In genomic region chr1:197360068-197360467, GRCh38 we compare ENCODE assay signal across 24 cellular contexts.
A peak's percentile ranks its signal among the peaks of the same experiment; 100 is the strongest.
DNase-seq lines count a peak whose midpoint lies in the region; ATAC-seq, FAIRE-seq and TF ChIP-seq lines count a peak whose summit lies in the region.
"Had no signal": no experiment of that assay in that cellular context is flagged by ENCODE, and none has a peak within 500 bp of the region (broad histone marks: within the 10 kb centered on the region; RNA-seq: fewer than 3 reads in every experiment).

No MANE protein-coding gene starts in this region.

- TF ChIP-seq CTCF in K562 (IDR thresholded peaks at IDR 0.05 in 2 of 3, conservative IDR thresholded peaks at IDR 0.05 in 1 of 3; ENCODE audit: insufficient read depth in 2 of 3, low read depth in 1 of 3, low read length in 3 of 3) (no peak), fibroblast of pulmonary artery (IDR thresholded peaks at IDR 0.05; ENCODE audit: low read length, missing control alignments) (no peak), testis (IDR thresholded peaks at IDR 0.05) (no peak), uterus (IDR thresholded peaks at IDR 0.05) (no peak)

- H3K27me3 ChIP-seq in K562 (ENCODE audit: control insufficient read depth in 2 of 2, insufficient read depth in 2 of 2, low read length in 2 of 2), result no peaks in the 10 kb centered on the region
- no peaks in the 10 kb centered on the region for H3K27me3 ChIP-seq in testis
- H3K27me3 ChIP-seq in uterus, result no peaks in the 10 kb centered on the region
- H3K27me3 ChIP-seq: BLaER1 treated with 17β-estradiol and CSF1 and Interleukin-3, amounts not matched to agents 10 nM and 100 nM had no signal

- no peak for FAIRE-seq in K562 (lab: Jason Lieb, UNC)
- FAIRE-seq: G401.6, GM12892 had no signal

- H3K4me3 Mint-ChIP-seq in naive thymus-derived CD8-positive, alpha-beta T cell, result no peak overlapping the region
- H3K4me3 Mint-ChIP-seq: CD4-positive, alpha-beta memory T cell; IgD-negative memory B cell had no signal

- no peaks in the 10 kb centered on the region for H3K79me2 ChIP-seq in K562 (ENCODE audit: control insufficient read depth, insufficient read depth, low read length)

- H3K4me2 ChIP-seq in K562 (ENCODE audit: insufficient read depth, low read length), result no peak overlapping the region
- H3K4me2 ChIP-seq: BLaER1 treated with 17β-estradiol and CSF1 and Interleukin-3, amounts not matched to agents 10 nM and 100 nM had no signal

- no peak overlapping the region for H3K9ac ChIP-seq in K562 (ENCODE audit: insufficient read depth in 1 of 2, low read depth in 2 of 2, low read length in 2 of 2)
- H3K9ac ChIP-seq: BLaER1 treated with 17β-estradiol and CSF1 and Interleukin-3, amounts not matched to agents 10 nM and 100 nM had no signal

- H3K9me1 ChIP-seq in K562 (ENCODE audit: control insufficient read depth, insufficient read depth, low read length), result no peaks in the 10 kb centered on the region

- H3K4me1 ChIP-seq in K562 (replicated peaks in 1 of 2; ENCODE audit: control insufficient read depth in 2 of 2, insufficient read depth in 2 of 2, low read length in 2 of 2) (peaks cover 0 to 7% of the 10 kb centered on the region in 2 experiments; a peak in 1 of 5 replicates), testis (peaks cover 17% of the 10 kb centered on the region), uterus (no peaks in the 10 kb centered on the region)
- H3K4me1 ChIP-seq: BLaER1 treated with 17β-estradiol and CSF1 and Interleukin-3, amounts not matched to agents 10 nM and 100 nM; Caco-2 had no signal

- H3K4me3 ChIP-seq in K562 (no peak overlapping the region), fibroblast of pulmonary artery (replicated peaks; ENCODE audit: low read depth, low read length) (no peak overlapping the region), testis (no peak overlapping the region), uterus (no peak overlapping the region)
- H3K4me3 ChIP-seq: BLaER1 treated with 17β-estradiol and CSF1 and Interleukin-3, amounts not matched to agents 10 nM and 100 nM had no signal

- TF ChIP-seq EP300 in K562 (IDR thresholded peaks at IDR 0.05; ENCODE audit: low read length), result no peak

- in situ Hi-C loops in K562 (cut with MboI), result loop anchor here (25.0 kb wide), 1 partner anchor 623 kb away; no protein-coding TSS in a partner anchor

- H3K27me3 Mint-ChIP-seq in naive thymus-derived CD8-positive, alpha-beta T cell, result peaks cover 0 to 4% (median 0%) of the 10 kb centered on the region in 5 donors
- H3K27me3 Mint-ChIP-seq: CD4-positive, alpha-beta memory T cell had no signal

- H3K36me3 ChIP-seq in K562 (ENCODE audit: control insufficient read depth, insufficient read depth, low read length) (no peaks in the 10 kb centered on the region), testis (ENCODE audit: low read depth, missing control alignments) (no peaks in the 10 kb centered on the region), uterus (no peaks in the 10 kb centered on the region)
- H3K36me3 ChIP-seq: BLaER1 treated with 17β-estradiol and CSF1 and Interleukin-3, amounts not matched to agents 10 nM and 100 nM had no signal

- no peaks in the 10 kb centered on the region for H3K4me1 Mint-ChIP-seq in naive thymus-derived CD8-positive, alpha-beta T cell

- no peaks in the 10 kb centered on the region for H3K36me3 Mint-ChIP-seq in naive thymus-derived CD8-positive, alpha-beta T cell
- H3K36me3 Mint-ChIP-seq: CD4-positive, alpha-beta memory T cell; IgD-negative memory B cell had no signal

- ATAC-seq in K562, result peak; percentile 24; the same call in 1 of the 3 replicates
- no peak for ATAC-seq in naive thymus-derived CD8-positive, alpha-beta T cell
- ATAC-seq: HCT116, PC-3 had no signal

- peak overlapping the region; percentile 1; the same call in 1 of the 2 replicates for H2AFZ ChIP-seq in K562 (ENCODE audit: low read depth, low read length)

- 4% methylated on average over 5 of the region's 5 CpGs for WGBS in K562 (ENCODE audit: insufficient coverage, low coverage, missing lambda C conversion rate)
- 28 to 44% methylated on average over 5 of the region's 5 CpGs for WGBS in testis, 2 donors

- CTCF ChIA-PET in K562 (lab: Yijun Ruan, JAX; ENCODE audit: low intra/inter-chr PET ratio), result no interaction called here

- no peak overlapping the region for H3K27ac Mint-ChIP-seq in naive thymus-derived CD8-positive, alpha-beta T cell
- H3K27ac Mint-ChIP-seq: IgD-negative memory B cell had no signal

- BruUV-seq in K562 (replicated peaks; lab: Mats Ljungman, UMichigan), result no TSS peak

- H4K20me1 ChIP-seq in K562 (replicated peaks; ENCODE audit: control insufficient read depth, insufficient read depth, low read length), result no peaks in the 10 kb centered on the region

- intact Hi-C loops in K562 (cut with micrococcal nuclease) (no loop called here), testis (cut with DNase I; ENCODE audit: low total_unique reads) (no loop called here), uterus (cut with DNase I; ENCODE audit: low total_unique reads) (no loop called here)

- H3K9me3 Mint-ChIP-seq in naive thymus-derived CD8-positive, alpha-beta T cell, result no peaks in the 10 kb centered on the region
- H3K9me3 Mint-ChIP-seq: CD4-positive, alpha-beta memory T cell; IgD-negative memory B cell had no signal

- TF ChIP-seq RAD21 in K562 (CRISPR knock-in tag; conservative IDR thresholded peaks at IDR 0.05 in 1 of 2, IDR thresholded peaks at IDR 0.05 in 1 of 2), result no peak

- peak; percentile 24 for DNase-seq in DMS 273 (lab: John Stamatoyannopoulos, UW; ENCODE audit: unreplicated experiment)
- DNase-seq in DMS 273 treated with DMSO at 0.1 percent for 48 hours (lab: John Stamatoyannopoulos, UW), result no peak
- peak in 1 of 4 experiments; percentile 17 for DNase-seq in K562 (ENCODE audit: extremely low read depth in 1 of 4, low spot score in 3 of 4)
- peak; percentile 81 for DNase-seq in fibroblast of pulmonary artery (ENCODE audit: low read depth)
- DNase-seq in testis, result peak; percentile 49
- no peak for DNase-seq in naive thymus-derived CD8-positive, alpha-beta T cell
- no peak for DNase-seq in NCI-H2029 (lab: John Stamatoyannopoulos, UW)
- DNase-seq in uterus, result no peak
- DNase-seq: ACHN; Caco-2; CD4-positive, alpha-beta memory T cell; GOT3; Karpas-422; NCI-H187 treated with DMSO at 0.1 percent for 48 hours; NCI-H345; NCI-H524 treated with DMSO at 0.1 percent for 48 hours; PC-3; Right ventricle myocardium superior had no signal

- POLR2A ChIA-PET in K562 (lab: Yijun Ruan, JAX), result no interaction called here
- POLR2A ChIA-PET in naive thymus-derived CD8-positive, alpha-beta T cell (lab: Charles Lee), result no interaction called here

- H3K27ac ChIP-seq in K562 (ENCODE audit: extremely low read depth, low read depth, low read length) (no peak overlapping the region), testis (peak overlapping the region; percentile 26 to 37), uterus (no peak overlapping the region)
- H3K27ac ChIP-seq: 22Rv1; BLaER1 treated with 17β-estradiol and CSF1 and Interleukin-3, amounts not matched to agents 10 nM and 100 nM had no signal

- H3K9me3 ChIP-seq in K562 (replicated peaks; ENCODE audit: control insufficient read depth, insufficient read depth, low read depth, low read length) (no peaks in the 10 kb centered on the region), testis (no peaks in the 10 kb centered on the region), uterus (no peaks in the 10 kb centered on the region)
- H3K9me3 ChIP-seq: Caco-2 had no signal

- TF ChIP-seq POLR2A in K562 (conservative IDR thresholded peaks at IDR 0.05) (no peak), testis (IDR thresholded peaks at IDR 0.05) (no peak), uterus (IDR thresholded peaks at IDR 0.05) (no peak)

TF ChIP-seq in K562, 482 proteins besides CTCF, POLR2A, EP300 and RAD21:
- no peak for TF ChIP-seq CBFB (CRISPR knock-in tag; IDR thresholded peaks at IDR 0.05)
- no peak for TF ChIP-seq ILK (tag; IDR thresholded peaks at IDR 0.05; ENCODE audit: borderline replicate concordance, low read depth)
- TF ChIP-seq MEIS2 (IDR thresholded peaks at IDR 0.05; ENCODE audit: partially characterized antibody), result no peak
- TF ChIP-seq, protein P1, sequence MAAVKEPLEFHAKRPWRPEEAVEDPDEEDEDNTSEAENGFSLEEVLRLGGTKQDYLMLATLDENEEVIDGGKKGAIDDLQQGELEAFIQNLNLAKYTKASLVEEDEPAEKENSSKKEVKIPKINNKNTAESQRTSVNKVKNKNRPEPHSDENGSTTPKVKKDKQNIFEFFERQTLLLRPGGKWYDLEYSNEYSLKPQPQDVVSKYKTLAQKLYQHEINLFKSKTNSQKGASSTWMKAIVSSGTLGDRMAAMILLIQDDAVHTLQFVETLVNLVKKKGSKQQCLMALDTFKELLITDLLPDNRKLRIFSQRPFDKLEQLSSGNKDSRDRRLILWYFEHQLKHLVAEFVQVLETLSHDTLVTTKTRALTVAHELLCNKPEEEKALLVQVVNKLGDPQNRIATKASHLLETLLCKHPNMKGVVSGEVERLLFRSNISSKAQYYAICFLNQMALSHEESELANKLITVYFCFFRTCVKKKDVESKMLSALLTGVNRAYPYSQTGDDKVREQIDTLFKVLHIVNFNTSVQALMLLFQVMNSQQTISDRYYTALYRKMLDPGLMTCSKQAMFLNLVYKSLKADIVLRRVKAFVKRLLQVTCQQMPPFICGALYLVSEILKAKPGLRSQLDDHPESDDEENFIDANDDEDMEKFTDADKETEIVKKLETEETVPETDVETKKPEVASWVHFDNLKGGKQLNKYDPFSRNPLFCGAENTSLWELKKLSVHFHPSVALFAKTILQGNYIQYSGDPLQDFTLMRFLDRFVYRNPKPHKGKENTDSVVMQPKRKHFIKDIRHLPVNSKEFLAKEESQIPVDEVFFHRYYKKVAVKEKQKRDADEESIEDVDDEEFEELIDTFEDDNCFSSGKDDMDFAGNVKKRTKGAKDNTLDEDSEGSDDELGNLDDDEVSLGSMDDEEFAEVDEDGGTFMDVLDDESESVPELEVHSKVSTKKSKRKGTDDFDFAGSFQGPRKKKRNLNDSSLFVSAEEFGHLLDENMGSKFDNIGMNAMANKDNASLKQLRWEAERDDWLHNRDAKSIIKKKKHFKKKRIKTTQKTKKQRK (IDR thresholded peaks at IDR 0.05; ENCODE audit: borderline replicate concordance, low read depth, low read length), result no peak
- no peak for TF ChIP-seq GABPB2 (CRISPR knock-in tag; conservative IDR thresholded peaks at IDR 0.05)

Comparison
In these comparisons a context has a peak if more than half of its experiments do, and no peak if none do; other contexts are left out.
1. DNase-seq: peak in DMS 273 (single experiment), fibroblast of pulmonary artery (single experiment) and testis (single experiment); none in DMS 273 treated with DMSO at 0.1 percent for 48 hours (single experiment), naive thymus-derived CD8-positive, alpha-beta T cell (0 of 10), NCI-H2029 (single experiment) and uterus (0 of 2).
2. H3K27ac ChIP-seq: peak in testis (2 of 2); none in K562 (single experiment) and uterus (0 of 2).